1 cellular context compared by ENCODE assay signal in the genomic region with DNA sequence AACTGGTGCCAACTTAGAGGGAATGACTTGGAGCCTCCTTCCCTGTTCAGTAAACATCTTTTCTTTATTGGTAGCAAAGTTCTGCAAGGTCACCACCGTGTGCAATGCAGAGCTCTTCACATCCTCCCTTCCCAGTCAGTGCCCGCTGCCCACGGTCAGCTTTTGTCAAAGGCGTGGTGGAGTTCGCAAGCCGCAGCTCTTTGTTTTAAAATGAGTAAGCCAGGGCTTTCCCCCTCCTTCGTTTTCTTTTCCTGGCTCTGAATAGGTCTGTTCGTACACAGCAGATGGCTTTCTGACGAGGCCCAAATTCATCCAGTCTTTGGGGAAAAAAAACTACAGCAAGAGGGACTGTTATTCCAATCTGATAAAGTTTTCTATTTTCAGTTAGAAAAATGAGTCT.
A peak's percentile ranks its signal among the peaks of the same experiment; 100 is the strongest.
TF ChIP-seq lines count a peak whose summit lies in the region.

No MANE protein-coding gene starts in this region.

TF ChIP-seq in GM12878, 131 proteins besides CTCF, POLR2A, EP300 and RAD21 (continued from another document):
- TF ChIP-seq, protein P1, sequence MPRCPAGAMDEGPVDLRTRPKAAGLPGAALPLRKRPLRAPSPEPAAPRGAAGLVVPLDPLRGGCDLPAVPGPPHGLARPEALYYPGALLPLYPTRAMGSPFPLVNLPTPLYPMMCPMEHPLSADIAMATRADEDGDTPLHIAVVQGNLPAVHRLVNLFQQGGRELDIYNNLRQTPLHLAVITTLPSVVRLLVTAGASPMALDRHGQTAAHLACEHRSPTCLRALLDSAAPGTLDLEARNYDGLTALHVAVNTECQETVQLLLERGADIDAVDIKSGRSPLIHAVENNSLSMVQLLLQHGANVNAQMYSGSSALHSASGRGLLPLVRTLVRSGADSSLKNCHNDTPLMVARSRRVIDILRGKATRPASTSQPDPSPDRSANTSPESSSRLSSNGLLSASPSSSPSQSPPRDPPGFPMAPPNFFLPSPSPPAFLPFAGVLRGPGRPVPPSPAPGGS (IDR thresholded peaks at IDR 0.05; ENCODE audit: borderline replicate concordance, insufficient read depth, low read depth, low read length, poor library complexity, severe bottlenecking) = peak; percentile 47
- 0 out of 2 replicates have a peak, but pooled peaks have one; percentile 10 for TF ChIP-seq PAX5 (IDR thresholded peaks at IDR 0.05; ENCODE audit: borderline replicate concordance, low read depth, low read length)
- peak; percentile 48; the same call in 1 of the 2 replicates for TF ChIP-seq FOXM1 (IDR thresholded peaks at IDR 0.05; ENCODE audit: low read depth, low read length)
- TF ChIP-seq, protein P2, sequence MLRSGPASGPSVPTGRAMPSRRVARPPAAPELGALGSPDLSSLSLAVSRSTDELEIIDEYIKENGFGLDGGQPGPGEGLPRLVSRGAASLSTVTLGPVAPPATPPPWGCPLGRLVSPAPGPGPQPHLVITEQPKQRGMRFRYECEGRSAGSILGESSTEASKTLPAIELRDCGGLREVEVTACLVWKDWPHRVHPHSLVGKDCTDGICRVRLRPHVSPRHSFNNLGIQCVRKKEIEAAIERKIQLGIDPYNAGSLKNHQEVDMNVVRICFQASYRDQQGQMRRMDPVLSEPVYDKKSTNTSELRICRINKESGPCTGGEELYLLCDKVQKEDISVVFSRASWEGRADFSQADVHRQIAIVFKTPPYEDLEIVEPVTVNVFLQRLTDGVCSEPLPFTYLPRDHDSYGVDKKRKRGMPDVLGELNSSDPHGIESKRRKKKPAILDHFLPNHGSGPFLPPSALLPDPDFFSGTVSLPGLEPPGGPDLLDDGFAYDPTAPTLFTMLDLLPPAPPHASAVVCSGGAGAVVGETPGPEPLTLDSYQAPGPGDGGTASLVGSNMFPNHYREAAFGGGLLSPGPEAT (IDR thresholded peaks at IDR 0.05; ENCODE audit: low read depth) = peak; percentile 48; the same call in 1 of the 2 replicates
- 0 out of 2 replicates have a peak, but pooled peaks have one; percentile 36 for TF ChIP-seq IRF4 (IDR thresholded peaks at IDR 0.05; ENCODE audit: low read depth, low read length)
